8 cellular contexts compared by ENCODE assay signal in genomic region chr20:38645980-38646858, GRCh38. TPM values are rescaled to one million over a fixed set of nuclear protein-coding genes. Genes with fewer than 3 reads are reported as not detected.
DNase-seq lines count a peak whose midpoint lies in the region; ATAC-seq and TF ChIP-seq lines count a peak whose summit lies in the region.

No MANE protein-coding gene starts in this region.

- H3K9me3 ChIP-seq in SU-DHL-6 (ENCODE audit: insufficient read depth, low read length) (no peaks in the 10 kb centered on the region), vagina (no peaks in the 10 kb centered on the region)

- no peaks in the 10 kb centered on the region for H3K79me2 ChIP-seq in SU-DHL-6 (ENCODE audit: insufficient read depth, low read length)

- no peak for TF ChIP-seq POLR2A in vagina (IDR thresholded peaks at IDR 0.05)

- no peaks in the 10 kb centered on the region for H3K36me3 ChIP-seq in SU-DHL-6 (ENCODE audit: low read length)
- no peaks in the 10 kb centered on the region for H3K36me3 ChIP-seq in vagina

- no peaks in the 10 kb centered on the region for H4K20me1 ChIP-seq in SU-DHL-6 (ENCODE audit: low read depth, low read length)

- H3K9me2 ChIP-seq in SU-DHL-6 (replicated peaks; ENCODE audit: insufficient read depth, low read length) = no peaks in the 10 kb centered on the region

- no peaks in the 10 kb centered on the region for H3K36me3 Mint-ChIP-seq in activated naive CD8-positive, alpha-beta T cell

- H3K4me3 ChIP-seq in HFF-Myc (replicated peaks; ENCODE audit: low read depth, low read length) = peak overlapping the region; percentile 24; the same call in 1 of the 2 replicates
- H3K4me3 ChIP-seq in SU-DHL-6 (ENCODE audit: insufficient read depth, low read length, poor library complexity, severe bottlenecking) = peak overlapping the region; percentile 46
- H3K4me3 ChIP-seq in vagina = peak overlapping the region in 1 of 2 donors; percentile 28

- H3K27ac Mint-ChIP-seq in activated naive CD8-positive, alpha-beta T cell = no peak overlapping the region

- TF ChIP-seq CTCF in HFF-Myc (IDR thresholded peaks at IDR 0.05; ENCODE audit: low read depth, low read length, missing control alignments) (peak; percentile 93), SU-DHL-6 (IDR thresholded peaks at IDR 0.05; ENCODE audit: insufficient read depth, low read length, poor library complexity, severe bottlenecking) (peak; percentile 81), vagina (IDR thresholded peaks at IDR 0.05) (peak; percentile 74 to 77 (median 77))

- no peaks in the 10 kb centered on the region for H3F3A ChIP-seq in SU-DHL-6 (ENCODE audit: insufficient read depth)

- ATAC-seq in left cardiac atrium = peak; percentile 90 to 92

- no peaks in the 10 kb centered on the region for H3K9me3 Mint-ChIP-seq in activated naive CD8-positive, alpha-beta T cell (ENCODE audit: low read depth)

- DNase-seq in ELR (ENCODE audit: low read depth) (peak; percentile 82), HFF-Myc (ENCODE audit: extremely low read depth, low read depth) (peak; percentile 19), NCI-H1105 (lab: John Stamatoyannopoulos, UW) (peak; percentile 71), left cardiac atrium (peak; percentile 77), pulmonary artery endothelial cell (ENCODE audit: low read depth, low spot score) (peak; percentile 26), vagina (ENCODE audit: extremely low spot score in 2 of 2) (no peak)

- H3K4me2 ChIP-seq in SU-DHL-6 (ENCODE audit: low read depth, low read length, poor library complexity, severe bottlenecking) = peak overlapping the region; percentile 73

- H3K27ac ChIP-seq in SU-DHL-6 (ENCODE audit: low read depth, low read length) (no peak overlapping the region), vagina (no peak overlapping the region)

- H3K27me3 Mint-ChIP-seq in activated naive CD8-positive, alpha-beta T cell = peaks cover 19% of the 10 kb centered on the region

- intact Hi-C loops in left cardiac atrium (cut with DNase I) (loop anchor here (2.0 to 5.0 kb wide), 5 partner anchors 81 to 247 kb away; partner anchors contain the start of gene ACTR5 (in 1 of the 2)), vagina (cut with DNase I) (no loop called here)

- peaks cover 8% of the 10 kb centered on the region for H3K4me1 ChIP-seq in vagina

- peaks cover 5% of the 10 kb centered on the region for H3K4me1 Mint-ChIP-seq in activated naive CD8-positive, alpha-beta T cell (ENCODE audit: low read depth)

- no peaks in the 10 kb centered on the region for H3K27me3 ChIP-seq in SU-DHL-6 (ENCODE audit: low read length)
- no peaks in the 10 kb centered on the region for H3K27me3 ChIP-seq in vagina

- peak overlapping the region; percentile 44 for H3K9ac ChIP-seq in SU-DHL-6 (ENCODE audit: low read length)

- H2AFZ ChIP-seq in SU-DHL-6 (ENCODE audit: low read depth, low read length, severe bottlenecking) = peak overlapping the region; percentile 72

- peak overlapping the region; percentile 82 for H3K4me3 Mint-ChIP-seq in activated naive CD8-positive, alpha-beta T cell

RNA-seq across cellular contexts. Expression of gene ARHGAP40, which starts 44.6 kb away (rescaled TPM):
- total RNA-seq in left cardiac atrium (not detected), pulmonary artery endothelial cell (0.04 TPM in 1 of 2 replicates, not detected in the other), vagina (21.9 TPM)

Comparison
In these comparisons a context has a peak if more than half of its experiments do, and no peak if none do; other contexts are left out.
1. DNase-seq: peak in ELR (single experiment), HFF-Myc (single experiment), NCI-H1105 (single experiment), left cardiac atrium (single experiment) and pulmonary artery endothelial cell (single experiment); none in vagina (0 of 2).
2. RNA of gene ARHGAP40, which starts 44.6 kb away (total RNA-seq): 21.9 TPM in vagina (single experiment); not detected in left cardiac atrium and 0.04 TPM in pulmonary artery endothelial cell; every median in the first group is over 10 times any median in the second.
3. Peak in every context shown above with its lines, with median percentiles within 50 percentile points of each other: CTCF ChIP-seq.